Comparison of ENCODE assay signal across 20 cellular contexts in genomic region chr4:8536467-8536866, GRCh38. TPM values are rescaled to one million over a fixed set of nuclear protein-coding genes. Genes with fewer than 3 reads are reported as not detected.
"Had no signal": no experiment of that assay in that cellular context is flagged by ENCODE, and none has a peak within 500 bp of the region (broad histone marks: within the 10 kb centered on the region; RNA-seq: fewer than 3 reads in every experiment).

No MANE protein-coding gene starts in this region.

- H3K27me3 ChIP-seq: right lobe of liver, transverse colon had no signal

- H3K4me1 ChIP-seq: psoas muscle had no signal

- H3K9me3 ChIP-seq: psoas muscle, right lobe of liver, transverse colon had no signal

- ATAC-seq: activated CD4-positive, alpha-beta T cell treated with anti-CD3 and anti-CD28 coated beads for 36 hours; activated CD8-positive, alpha-beta T cell treated with anti-CD3 and anti-CD28 coated beads for 36 hours; activated T-cell treated with anti-CD3 and anti-CD28 coated beads, Interleukin-2, amount 50 U/mL, for 72 hours; stimulated activated memory B cell treated with anti-CD40 and anti-IgM and Interleukin-4, amounts not matched to agents 10 μg/mL and 1 μg/mL and 100 μg/mL, for 72 hours had no signal

- H3K27ac ChIP-seq: coronary artery, psoas muscle, right lobe of liver, transverse colon, WERI-Rb-1 had no signal

- H3K36me3 ChIP-seq: right lobe of liver, transverse colon, WERI-Rb-1 had no signal

- H3K4me3 ChIP-seq: lung, psoas muscle, right lobe of liver, transverse colon had no signal

- DNase-seq: activated CD8-positive, alpha-beta memory T cell treated with anti-CD3 and anti-CD28 coated beads, Interleukin-2, amount 50 U/mL, for 4 hours; activated CD8-positive, alpha-beta T cell treated with anti-CD3 and anti-CD28 coated beads for 36 hours; activated gamma-delta T cell treated with Interleukin-2 at 50 U/mL for 16 hours; activated naive CD8-positive, alpha-beta T cell treated with anti-CD3 and anti-CD28 coated beads, Interleukin-2, amount 10 ng/mL, durations not matched to agents 7 days and 5 days; effector CD4-positive, alpha-beta T cell; hippocampal formation; occipital lobe; stimulated activated CD4-positive, alpha-beta T cell treated with anti-CD3 and anti-CD28 coated beads, Interleukin-1b, Interleukin-23, amount 100 ng/mL, for 48 hours; T-helper 1 cell; WERI-Rb-1 had no signal

RNA-seq across cellular contexts. Expression of gene GPR78, which starts 43.7 kb away (rescaled TPM):
- total RNA-seq: activated CD4-positive, alpha-beta T cell treated with anti-CD3 and anti-CD28 coated beads for 36 hours; activated CD8-positive, alpha-beta T cell treated with anti-CD3 and anti-CD28 coated beads for 36 hours; activated naive CD8-positive, alpha-beta T cell treated with anti-CD3 and anti-CD28 coated beads, Interleukin-2, amount 10 ng/mL, durations not matched to agents 7 days and 5 days; activated T-cell treated with anti-CD3 and anti-CD28 coated beads, Interleukin-2, amount 50 U/mL, for 72 hours; cardiac septum; occipital lobe; psoas muscle; right lobe of liver; subcutaneous adipose tissue had no signal
- polyA plus RNA-seq: psoas muscle had no signal

RNA-seq across cellular contexts. Expression of gene CPZ, which starts 56.1 kb away (rescaled TPM):
- total RNA-seq: activated CD4-positive, alpha-beta T cell treated with anti-CD3 and anti-CD28 coated beads for 36 hours; activated CD8-positive, alpha-beta T cell treated with anti-CD3 and anti-CD28 coated beads for 36 hours; activated naive CD8-positive, alpha-beta T cell treated with anti-CD3 and anti-CD28 coated beads, Interleukin-2, amount 10 ng/mL, durations not matched to agents 7 days and 5 days; activated T-cell treated with anti-CD3 and anti-CD28 coated beads, Interleukin-2, amount 50 U/mL, for 72 hours; psoas muscle had no signal
